ENCODE assay signal across 5 cellular contexts in the genomic region with DNA sequence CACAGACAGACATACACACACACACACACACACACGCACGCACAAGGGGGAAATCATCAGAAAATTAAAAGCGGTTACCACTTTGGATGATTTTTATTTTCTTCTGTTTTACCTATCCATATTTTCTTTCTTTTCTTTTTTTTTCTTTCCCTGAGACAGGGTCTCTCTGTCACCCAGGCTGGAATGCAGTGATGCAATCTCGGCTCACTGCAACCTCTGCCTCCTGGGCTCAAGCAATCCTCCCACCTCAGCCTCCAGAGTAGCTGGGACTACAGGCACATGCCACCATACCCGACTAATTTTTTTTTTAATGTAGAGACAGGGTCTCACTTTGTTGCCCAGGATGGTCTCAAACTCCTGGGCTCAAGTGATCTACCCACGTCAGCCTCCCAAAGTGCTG. TPM values are rescaled to one million over a fixed set of nuclear protein-coding genes. Genes with fewer than 3 reads are reported as not detected.
"Had no signal": no experiment of that assay in that cellular context is flagged by ENCODE, and none has a peak within 500 bp of the region (broad histone marks: within the 10 kb centered on the region; RNA-seq: fewer than 3 reads in every experiment).

No MANE protein-coding gene starts in this region.

RNA-seq across cellular contexts. Expression of a gene that starts 54.7 kb away (rescaled TPM):
- total RNA-seq: ascending aorta, foreskin keratinocyte, kidney epithelial cell had no signal
- polyA plus RNA-seq: foreskin keratinocyte, heart left ventricle, psoas muscle had no signal
